In the genomic region with DNA sequence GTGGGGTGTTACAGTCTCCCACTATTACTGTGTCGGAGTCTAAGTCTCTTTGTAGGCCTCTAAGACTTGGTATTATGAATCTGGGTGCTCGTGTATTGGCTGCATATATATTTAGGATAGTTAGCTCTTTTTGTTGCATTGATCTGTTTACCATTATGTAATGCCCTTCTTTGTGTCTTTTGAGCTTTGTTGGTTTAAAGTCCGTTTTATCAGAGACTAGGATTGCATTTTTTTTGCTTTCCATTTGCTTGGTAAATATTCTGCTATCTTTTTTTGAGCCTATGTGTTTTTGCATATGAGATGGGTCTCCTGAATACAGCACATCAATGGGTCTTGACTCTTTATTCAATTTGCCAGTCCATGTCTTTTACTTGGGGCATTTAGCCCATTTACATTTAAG, we compare ENCODE assay signal across 18 cellular contexts.
A peak's percentile ranks its signal among the peaks of the same experiment; 100 is the strongest.
DNase-seq lines count a peak whose midpoint lies in the region; ATAC-seq and TF ChIP-seq lines count a peak whose summit lies in the region.
"Had no signal": no experiment of that assay in that cellular context is flagged by ENCODE, and none has a peak within 500 bp of the region (broad histone marks: within the 10 kb centered on the region; RNA-seq: fewer than 3 reads in every experiment).

No MANE protein-coding gene starts in this region.

- no peak overlapping the region for H3K4me2 ChIP-seq in mesenchymal stem cell (ENCODE audit: low read length, poor library complexity, severe bottlenecking)

- no peak overlapping the region for H2BK5ac ChIP-seq in mesenchymal stem cell (ENCODE audit: low read depth, low read length, poor library complexity, severe bottlenecking)

- peaks cover 33% of the 10 kb centered on the region for H3K36me3 Mint-ChIP-seq in CD4-positive, CD25-positive, alpha-beta regulatory T cell
- H3K36me3 Mint-ChIP-seq in CD8-positive, alpha-beta T cell: peaks cover 70% of the 10 kb centered on the region
- peaks cover 5% of the 10 kb centered on the region for H3K36me3 Mint-ChIP-seq in central memory CD8-positive, alpha-beta T cell (ENCODE audit: insufficient read depth)

- no peak overlapping the region for H3K27ac ChIP-seq in CD4-positive, CD25-positive, alpha-beta regulatory T cell (ENCODE audit: insufficient read depth, low read length, poor library complexity, severe bottlenecking)
- H3K27ac ChIP-seq in CD8-positive, alpha-beta T cell (ENCODE audit: low read depth, low read length): no peak overlapping the region
- H3K27ac ChIP-seq in right lobe of liver (peak overlapping the region in 2 of 3 donors; percentile 32 to 39), mesenchymal stem cell (ENCODE audit: low read length, poor library complexity, severe bottlenecking) (no peak overlapping the region)
- H3K27ac ChIP-seq: HL-60 had no signal

- peaks cover 4% of the 10 kb centered on the region for H3K27me3 Mint-ChIP-seq in CD4-positive, CD25-positive, alpha-beta regulatory T cell
- H3K27me3 Mint-ChIP-seq in CD8-positive, alpha-beta T cell (ENCODE audit: low read depth): no peaks in the 10 kb centered on the region
- no peaks in the 10 kb centered on the region for H3K27me3 Mint-ChIP-seq in central memory CD8-positive, alpha-beta T cell
- H3K27me3 Mint-ChIP-seq: CD4-positive, alpha-beta T cell had no signal

- no peak overlapping the region for H2BK12ac ChIP-seq in mesenchymal stem cell (ENCODE audit: low read length in 2 of 2)

- POLR2A ChIA-PET in CD8-positive, alpha-beta T cell (lab: Charles Lee): no interaction called here

- peaks cover 0 to 21% (median 6%) of the 10 kb centered on the region in 7 donors for H3K9me3 Mint-ChIP-seq in CD4-positive, CD25-positive, alpha-beta regulatory T cell
- H3K9me3 Mint-ChIP-seq in CD8-positive, alpha-beta T cell: peaks cover 17% of the 10 kb centered on the region
- no peaks in the 10 kb centered on the region for H3K9me3 Mint-ChIP-seq in central memory CD8-positive, alpha-beta T cell

- H3K4me1 ChIP-seq in CD4-positive, CD25-positive, alpha-beta regulatory T cell (ENCODE audit: control insufficient read depth, insufficient read depth, low read length, poor library complexity, severe bottlenecking): peaks cover 16% of the 10 kb centered on the region
- peaks cover 15% of the 10 kb centered on the region for H3K4me1 ChIP-seq in CD8-positive, alpha-beta T cell (ENCODE audit: insufficient read depth, low read length)
- H3K4me1 ChIP-seq in right lobe of liver (peaks cover 0 to 22% (median 4%) of the 10 kb centered on the region in 4 donors), mesenchymal stem cell (ENCODE audit: control insufficient read depth, insufficient read depth, low read depth, low read length) (no peaks in the 10 kb centered on the region)
- H3K4me1 ChIP-seq: BE2C had no signal

- no peak for TF ChIP-seq POLR2A in right lobe of liver (IDR thresholded peaks at IDR 0.05)

- H3K9me3 ChIP-seq in CD4-positive, CD25-positive, alpha-beta regulatory T cell (ENCODE audit: control insufficient read depth in 2 of 2, low read length in 2 of 2): peaks cover 0 to 5% of the 10 kb centered on the region in 2 experiments
- no peaks in the 10 kb centered on the region for H3K9me3 ChIP-seq in CD8-positive, alpha-beta T cell (ENCODE audit: low read length)
- H3K9me3 ChIP-seq in right lobe of liver (no peaks in the 10 kb centered on the region), mesenchymal stem cell (ENCODE audit: control insufficient read depth, low read length) (peaks cover 4% of the 10 kb centered on the region)
- H3K9me3 ChIP-seq: BE2C had no signal

- H2BK15ac ChIP-seq in mesenchymal stem cell (ENCODE audit: low read depth, poor library complexity, severe bottlenecking): no peak overlapping the region

- peak overlapping the region in 2 of 3 donors; percentile 5 to 53 for H3K27ac Mint-ChIP-seq in CD4-positive, CD25-positive, alpha-beta regulatory T cell
- peak overlapping the region; percentile 33 for H3K27ac Mint-ChIP-seq in CD8-positive, alpha-beta T cell
- peak overlapping the region; percentile 4 for H3K27ac Mint-ChIP-seq in central memory CD8-positive, alpha-beta T cell (ENCODE audit: low read depth)
- H3K27ac Mint-ChIP-seq: CD4-positive, alpha-beta T cell; H9 had no signal

- peak overlapping the region in 2 of 4 donors; percentile 38 to 42 for H3K4me3 Mint-ChIP-seq in CD4-positive, CD25-positive, alpha-beta regulatory T cell
- no peak overlapping the region for H3K4me3 Mint-ChIP-seq in CD8-positive, alpha-beta T cell
- H3K4me3 Mint-ChIP-seq in central memory CD8-positive, alpha-beta T cell: no peak overlapping the region
- H3K4me3 Mint-ChIP-seq: H9 had no signal

- ATAC-seq in CD4-positive, CD25-positive, alpha-beta regulatory T cell (ENCODE audit: low read depth in 2 of 2): no peak
- no peak for ATAC-seq in CD8-positive, alpha-beta T cell
- no peak for ATAC-seq in central memory CD8-positive, alpha-beta T cell (replicated peaks; ENCODE audit: extremely low read depth, poor library complexity, severe bottlenecking)
- peak in 3 of 4 donors; percentile 38 to 63 (median 42) for ATAC-seq in right lobe of liver
- ATAC-seq in HG02981 (IDR thresholded peaks at IDR 0.05; ENCODE audit: unreplicated experiment): no peak

- H3K23ac ChIP-seq in mesenchymal stem cell (ENCODE audit: low read length in 2 of 2): no peak overlapping the region

- no peak overlapping the region for H4K91ac ChIP-seq in mesenchymal stem cell (ENCODE audit: low read length)

- intact Hi-C loops in CD8-positive, alpha-beta T cell (cut with DNase I, micrococcal nuclease): no loop called here
- intact Hi-C loops in right lobe of liver (cut with DNase I): no loop called here

- no peak for DNase-seq in CD4-positive, CD25-positive, alpha-beta regulatory T cell
- DNase-seq in CD8-positive, alpha-beta T cell: no peak
- no peak for DNase-seq in central memory CD8-positive, alpha-beta T cell (ENCODE audit: low spot score in 2 of 2)
- DNase-seq in right lobe of liver (no peak), mesenchymal stem cell (no peak), NCI-H2107 (lab: John Stamatoyannopoulos, UW) (no peak)
- DNase-seq: ACHN; BE2C; C1 segment of cervical spinal cord; CD4-positive, alpha-beta T cell; DMS153; DMS79 treated with DMSO at 0.1 percent for 48 hours; GF-D8; H9; IMR-90; KBM-7 had no signal

- H4K8ac ChIP-seq in mesenchymal stem cell (ENCODE audit: low read length): no peak overlapping the region

- WGBS in right lobe of liver (ENCODE audit: insufficient coverage, low coverage, low lambda C conversion rate, missing lambda C conversion rate): 43% methylated on average over 3 of the region's 3 CpGs
- 73% methylated on average over 3 of the region's 3 CpGs for WGBS in mesenchymal stem cell

- no peak overlapping the region for H3K14ac ChIP-seq in mesenchymal stem cell (ENCODE audit: low read length in 2 of 2)

- no peak overlapping the region for H2AK5ac ChIP-seq in mesenchymal stem cell (ENCODE audit: low read length, severe bottlenecking)

- CTCF ChIA-PET in CD8-positive, alpha-beta T cell (lab: Charles Lee): interaction anchor here (1.9 kb wide), 1 partner anchor 21 kb away, joined by 4 read pairs; no protein-coding TSS in a partner anchor

- no peaks in the 10 kb centered on the region for H3K79me1 ChIP-seq in mesenchymal stem cell (replicated peaks; ENCODE audit: low read length, poor library complexity, severe bottlenecking)

- H2AFZ ChIP-seq in mesenchymal stem cell (ENCODE audit: low read depth, low read length): no peak overlapping the region

- no peaks in the 10 kb centered on the region for H3K27me3 ChIP-seq in CD4-positive, CD25-positive, alpha-beta regulatory T cell (ENCODE audit: control insufficient read depth, insufficient read depth, low read length)
- no peaks in the 10 kb centered on the region for H3K27me3 ChIP-seq in CD8-positive, alpha-beta T cell (ENCODE audit: insufficient read depth, low read length)
- H3K27me3 ChIP-seq in right lobe of liver (no peaks in the 10 kb centered on the region), mesenchymal stem cell (ENCODE audit: control insufficient read depth in 1 of 2, insufficient read depth in 1 of 2, low read length in 2 of 2) (no peaks in the 10 kb centered on the region)
- H3K27me3 ChIP-seq: BE2C had no signal

- no peak overlapping the region for H3K18ac ChIP-seq in mesenchymal stem cell (ENCODE audit: low read depth in 1 of 2, low read length in 2 of 2)

- no peak for TF ChIP-seq CTCF in CD8-positive, alpha-beta T cell (IDR thresholded peaks at IDR 0.05)
- no peak for TF ChIP-seq CTCF in right lobe of liver (IDR thresholded peaks at IDR 0.05)

- no peak overlapping the region for H3K9ac ChIP-seq in mesenchymal stem cell (ENCODE audit: low read length)

- no peak overlapping the region for H2BK120ac ChIP-seq in mesenchymal stem cell (ENCODE audit: low read depth, low read length)

- no peak overlapping the region for H3K4ac ChIP-seq in mesenchymal stem cell (ENCODE audit: low read depth in 1 of 2, low read length in 2 of 2)

- no peak overlapping the region for H3K4me3 ChIP-seq in CD4-positive, CD25-positive, alpha-beta regulatory T cell (ENCODE audit: low read depth, low read length)
- no peak overlapping the region for H3K4me3 ChIP-seq in CD8-positive, alpha-beta T cell (ENCODE audit: low read depth, low read length)
- H3K4me3 ChIP-seq in right lobe of liver: no peak overlapping the region
- H3K4me3 ChIP-seq in mesenchymal stem cell (ENCODE audit: insufficient read depth in 1 of 2, low read depth in 1 of 2, low read length in 2 of 2): no peak overlapping the region

- H3K36me3 ChIP-seq in CD4-positive, CD25-positive, alpha-beta regulatory T cell (ENCODE audit: control insufficient read depth, insufficient read depth, low read length): no peaks in the 10 kb centered on the region
- H3K36me3 ChIP-seq in CD8-positive, alpha-beta T cell (ENCODE audit: insufficient read depth, low read length): no peaks in the 10 kb centered on the region
- no peaks in the 10 kb centered on the region for H3K36me3 ChIP-seq in right lobe of liver
- H3K36me3 ChIP-seq in mesenchymal stem cell (ENCODE audit: control insufficient read depth in 1 of 2, insufficient read depth in 2 of 2, low read depth in 1 of 2, low read length in 2 of 2): no peaks in the 10 kb centered on the region
- H3K36me3 ChIP-seq: BE2C had no signal

- H3K4me1 Mint-ChIP-seq in CD4-positive, CD25-positive, alpha-beta regulatory T cell: peaks cover 22 to 80% (median 52%) of the 10 kb centered on the region in 4 donors
- H3K4me1 Mint-ChIP-seq in CD8-positive, alpha-beta T cell (ENCODE audit: low read depth): peaks cover 68% of the 10 kb centered on the region
- peaks cover 51% of the 10 kb centered on the region for H3K4me1 Mint-ChIP-seq in central memory CD8-positive, alpha-beta T cell

Comparison
In these comparisons a context has a peak if more than half of its experiments do, and no peak if none do; other contexts are left out.
1. ATAC-seq: peak in right lobe of liver (3 of 4); none in CD4-positive, CD25-positive, alpha-beta regulatory T cell (0 of 2), CD8-positive, alpha-beta T cell (single experiment), central memory CD8-positive, alpha-beta T cell (single experiment) and HG02981 (single experiment).
2. H3K27ac ChIP-seq: peak in right lobe of liver (2 of 3); none in CD4-positive, CD25-positive, alpha-beta regulatory T cell (single experiment), CD8-positive, alpha-beta T cell (single experiment) and mesenchymal stem cell (single experiment).
3. Peak in every context shown above with its lines, with median percentiles within 50 percentile points of each other: H3K27ac Mint-ChIP-seq.